In genomic region chr5:149550267-149550582, GRCh38 we compare ENCODE assay signal across 8 cellular contexts. TPM values are rescaled to one million over a fixed set of nuclear protein-coding genes. Genes with fewer than 3 reads are reported as not detected.
DNase-seq lines count a peak whose midpoint lies in the region; ATAC-seq and TF ChIP-seq lines count a peak whose summit lies in the region.

No MANE protein-coding gene starts in this region.

- H3K4me1 ChIP-seq in cardiac muscle cell (ENCODE audit: low read depth) = peaks cover 11% of the 10 kb centered on the region
- H3K4me1 ChIP-seq in psoas muscle = peaks cover 45% of the 10 kb centered on the region

- peak overlapping the region; percentile 92 for H3K4me3 ChIP-seq in cardiac muscle cell
- H3K4me3 ChIP-seq in WERI-Rb-1 (ENCODE audit: low read depth, low read length) = peak overlapping the region; percentile 84
- H3K4me3 ChIP-seq in fibroblast of the aortic adventitia (ENCODE audit: low read depth, low read length) = peak overlapping the region; percentile 99
- H3K4me3 ChIP-seq in psoas muscle = peak overlapping the region; percentile 91

- no peaks in the 10 kb centered on the region for H3K9me3 ChIP-seq in cardiac muscle cell (ENCODE audit: low read depth)
- no peaks in the 10 kb centered on the region for H3K9me3 ChIP-seq in WERI-Rb-1 (ENCODE audit: severe bottlenecking)
- H3K9me3 ChIP-seq in psoas muscle = no peaks in the 10 kb centered on the region

- peak in 1 of 2 donors; percentile 73 for DNase-seq in cardiac muscle cell (ENCODE audit: low read depth in 1 of 2, low spot score in 1 of 2)
- DNase-seq in Right ventricle myocardium inferior (ENCODE audit: missing footprints) = no peak
- DNase-seq in WERI-Rb-1 = no peak
- peak; percentile 81 for DNase-seq in fibroblast of the aortic adventitia (ENCODE audit: low read depth)
- no peak for DNase-seq in psoas muscle

- intact Hi-C loops in Right ventricle myocardium inferior (cut with DNase I) = loop anchor here (2.0 to 5.0 kb wide), 3 partner anchors 33 to 488 kb away; partner anchors contain the start of gene SH3TC2
- intact Hi-C loops in psoas muscle (cut with DNase I) = loop anchor here in 1 of 2 donors (2.0 to 5.0 kb wide), 2 partner anchors 33 to 63 kb away; no protein-coding TSS in a partner anchor

- H3K27ac ChIP-seq in cardiac muscle cell (peak overlapping the region; percentile 97), WERI-Rb-1 (peak overlapping the region; percentile 97), psoas muscle (peak overlapping the region; percentile 99)

- TF ChIP-seq CTCF in cardiac muscle cell (IDR thresholded peaks at IDR 0.05; ENCODE audit: low read depth, low read length) (no peak), WERI-Rb-1 (IDR thresholded peaks at IDR 0.05; ENCODE audit: low read depth, low read length) (no peak), fibroblast of the aortic adventitia (IDR thresholded peaks at IDR 0.05; ENCODE audit: insufficient read depth, low read length) (no peak), psoas muscle (IDR thresholded peaks at IDR 0.05) (no peak)

- H3K27me3 ChIP-seq in cardiac muscle cell = no peaks in the 10 kb centered on the region
- H3K27me3 ChIP-seq in WERI-Rb-1 (ENCODE audit: insufficient read depth, low read depth, severe bottlenecking) = no peaks in the 10 kb centered on the region
- no peaks in the 10 kb centered on the region for H3K27me3 ChIP-seq in psoas muscle (ENCODE audit: insufficient read depth in 3 of 3, low read length in 2 of 3)

- 0 to 1% (median 0%) methylated on average over 12 of the region's 12 CpGs for WGBS in psoas muscle, 3 donors

- H3K36me3 ChIP-seq in cardiac muscle cell (peaks cover 24% of the 10 kb centered on the region), WERI-Rb-1 (peaks cover 45% of the 10 kb centered on the region), psoas muscle (ENCODE audit: insufficient read depth in 1 of 2, low read depth in 1 of 2) (peaks cover 4 to 41% of the 10 kb centered on the region in 2 donors)

- ATAC-seq in Right ventricle myocardium inferior (no peak), psoas muscle (peak in 1 of 4 donors; percentile 17), HG02870 (IDR thresholded peaks at IDR 0.05; ENCODE audit: unreplicated experiment) (no peak), HG03139 (IDR thresholded peaks at IDR 0.05; ENCODE audit: unreplicated experiment) (no peak), GM21576 (IDR thresholded peaks at IDR 0.05; ENCODE audit: unreplicated experiment) (no peak)

RNA-seq across cellular contexts. Expression of gene CSNK1A1, which starts 1.0 kb away (rescaled TPM):
- total RNA-seq in cardiac muscle cell = 282 and 286 TPM in 2 replicates
- 161 and 195 TPM in 2 replicates for polyA plus RNA-seq in cardiac muscle cell
- 202 TPM for total RNA-seq in Right ventricle myocardium inferior
- total RNA-seq in fibroblast of the aortic adventitia (ENCODE audit: low replicate concordance) = 187 and 394 TPM in 2 replicates
- 100 to 1,000 TPM; 139 to 394 (median 224) TPM for total RNA-seq in psoas muscle
- polyA plus RNA-seq in psoas muscle = 100 to 1,000 TPM in 2 of 3 donors, 10 to 100 TPM in 1; 73.6 to 201 (median 142) TPM

RNA-seq across cellular contexts. Expression of gene ARHGEF37, which starts 31.1 kb away (rescaled TPM):
- total RNA-seq in cardiac muscle cell (4.2 and 7.6 TPM in 2 replicates), Right ventricle myocardium inferior (32.2 TPM), fibroblast of the aortic adventitia (ENCODE audit: low replicate concordance) (2.6 and 2.7 TPM in 2 replicates), psoas muscle (10 to 100 TPM in 3 of 4 donors, 1 to 10 TPM in 1; 9.0 to 29.3 (median 18.7) TPM)
- polyA plus RNA-seq in cardiac muscle cell (4.7 and 6.3 TPM in 2 replicates), psoas muscle (10 to 100 TPM in 2 of 3 donors, 1 to 10 TPM in 1; 2.3 to 13.4 (median 13.0) TPM)
